1 cellular context compared by ENCODE assay signal in the genomic region with DNA sequence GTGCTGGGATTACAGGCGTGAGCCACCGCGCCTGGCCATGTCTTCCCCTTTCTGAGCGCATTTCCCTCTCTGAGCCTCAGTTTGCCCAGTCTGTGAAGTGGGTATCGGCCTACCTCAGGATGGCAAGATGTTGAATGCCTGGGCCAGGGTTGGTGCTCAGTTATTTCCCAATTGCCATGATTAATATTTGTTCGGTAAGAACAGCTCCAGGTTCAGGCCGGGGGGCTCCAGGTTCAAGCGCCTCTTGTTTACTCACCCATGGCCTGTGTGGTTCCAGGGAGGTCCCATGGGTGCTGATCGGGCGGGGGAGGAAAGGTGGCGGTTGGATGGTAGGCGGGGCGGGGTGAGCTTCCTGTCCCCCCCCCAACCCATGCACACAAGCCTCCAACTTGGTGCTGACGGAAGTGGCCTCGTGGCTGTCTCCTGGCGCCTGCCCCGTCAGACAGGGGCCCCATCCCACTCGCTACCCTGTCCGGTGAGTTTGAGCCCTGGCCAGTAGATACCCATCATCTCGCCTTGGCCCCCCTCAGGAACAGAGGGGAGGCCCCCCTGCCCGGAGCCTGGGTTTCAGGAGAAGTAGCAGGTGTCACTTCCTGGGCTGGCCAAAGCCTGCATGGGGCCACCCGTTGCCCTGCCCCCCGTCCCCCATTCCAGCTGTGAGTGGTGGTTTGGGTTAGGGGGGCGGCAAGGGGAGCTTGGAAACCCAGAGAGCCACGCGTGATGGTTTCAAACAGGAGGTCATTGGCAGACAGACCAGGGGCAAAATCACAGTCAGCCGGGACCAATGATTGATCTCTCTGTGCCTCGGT.
TF ChIP-seq lines count a peak whose summit lies in the region.

A gene with protein sequence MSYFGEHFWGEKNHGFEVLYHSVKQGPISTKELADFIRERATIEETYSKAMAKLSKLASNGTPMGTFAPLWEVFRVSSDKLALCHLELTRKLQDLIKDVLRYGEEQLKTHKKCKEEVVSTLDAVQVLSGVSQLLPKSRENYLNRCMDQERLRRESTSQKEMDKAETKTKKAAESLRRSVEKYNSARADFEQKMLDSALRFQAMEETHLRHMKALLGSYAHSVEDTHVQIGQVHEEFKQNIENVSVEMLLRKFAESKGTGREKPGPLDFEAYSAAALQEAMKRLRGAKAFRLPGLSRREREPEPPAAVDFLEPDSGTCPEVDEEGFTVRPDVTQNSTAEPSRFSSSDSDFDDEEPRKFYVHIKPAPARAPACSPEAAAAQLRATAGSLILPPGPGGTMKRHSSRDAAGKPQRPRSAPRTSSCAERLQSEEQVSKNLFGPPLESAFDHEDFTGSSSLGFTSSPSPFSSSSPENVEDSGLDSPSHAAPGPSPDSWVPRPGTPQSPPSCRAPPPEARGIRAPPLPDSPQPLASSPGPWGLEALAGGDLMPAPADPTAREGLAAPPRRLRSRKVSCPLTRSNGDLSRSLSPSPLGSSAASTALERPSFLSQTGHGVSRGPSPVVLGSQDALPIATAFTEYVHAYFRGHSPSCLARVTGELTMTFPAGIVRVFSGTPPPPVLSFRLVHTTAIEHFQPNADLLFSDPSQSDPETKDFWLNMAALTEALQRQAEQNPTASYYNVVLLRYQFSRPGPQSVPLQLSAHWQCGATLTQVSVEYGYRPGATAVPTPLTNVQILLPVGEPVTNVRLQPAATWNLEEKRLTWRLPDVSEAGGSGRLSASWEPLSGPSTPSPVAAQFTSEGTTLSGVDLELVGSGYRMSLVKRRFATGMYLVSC (plus strand): TSS at position 375 of the 809 bp plus-strand sequence. CDS start 3,688 bp downstream, outside the sequence.

TF ChIP-seq in K562, 482 proteins besides CTCF, POLR2A, EP300 and RAD21 (continued from another document and continues in another):
- TF ChIP-seq, protein P1, sequence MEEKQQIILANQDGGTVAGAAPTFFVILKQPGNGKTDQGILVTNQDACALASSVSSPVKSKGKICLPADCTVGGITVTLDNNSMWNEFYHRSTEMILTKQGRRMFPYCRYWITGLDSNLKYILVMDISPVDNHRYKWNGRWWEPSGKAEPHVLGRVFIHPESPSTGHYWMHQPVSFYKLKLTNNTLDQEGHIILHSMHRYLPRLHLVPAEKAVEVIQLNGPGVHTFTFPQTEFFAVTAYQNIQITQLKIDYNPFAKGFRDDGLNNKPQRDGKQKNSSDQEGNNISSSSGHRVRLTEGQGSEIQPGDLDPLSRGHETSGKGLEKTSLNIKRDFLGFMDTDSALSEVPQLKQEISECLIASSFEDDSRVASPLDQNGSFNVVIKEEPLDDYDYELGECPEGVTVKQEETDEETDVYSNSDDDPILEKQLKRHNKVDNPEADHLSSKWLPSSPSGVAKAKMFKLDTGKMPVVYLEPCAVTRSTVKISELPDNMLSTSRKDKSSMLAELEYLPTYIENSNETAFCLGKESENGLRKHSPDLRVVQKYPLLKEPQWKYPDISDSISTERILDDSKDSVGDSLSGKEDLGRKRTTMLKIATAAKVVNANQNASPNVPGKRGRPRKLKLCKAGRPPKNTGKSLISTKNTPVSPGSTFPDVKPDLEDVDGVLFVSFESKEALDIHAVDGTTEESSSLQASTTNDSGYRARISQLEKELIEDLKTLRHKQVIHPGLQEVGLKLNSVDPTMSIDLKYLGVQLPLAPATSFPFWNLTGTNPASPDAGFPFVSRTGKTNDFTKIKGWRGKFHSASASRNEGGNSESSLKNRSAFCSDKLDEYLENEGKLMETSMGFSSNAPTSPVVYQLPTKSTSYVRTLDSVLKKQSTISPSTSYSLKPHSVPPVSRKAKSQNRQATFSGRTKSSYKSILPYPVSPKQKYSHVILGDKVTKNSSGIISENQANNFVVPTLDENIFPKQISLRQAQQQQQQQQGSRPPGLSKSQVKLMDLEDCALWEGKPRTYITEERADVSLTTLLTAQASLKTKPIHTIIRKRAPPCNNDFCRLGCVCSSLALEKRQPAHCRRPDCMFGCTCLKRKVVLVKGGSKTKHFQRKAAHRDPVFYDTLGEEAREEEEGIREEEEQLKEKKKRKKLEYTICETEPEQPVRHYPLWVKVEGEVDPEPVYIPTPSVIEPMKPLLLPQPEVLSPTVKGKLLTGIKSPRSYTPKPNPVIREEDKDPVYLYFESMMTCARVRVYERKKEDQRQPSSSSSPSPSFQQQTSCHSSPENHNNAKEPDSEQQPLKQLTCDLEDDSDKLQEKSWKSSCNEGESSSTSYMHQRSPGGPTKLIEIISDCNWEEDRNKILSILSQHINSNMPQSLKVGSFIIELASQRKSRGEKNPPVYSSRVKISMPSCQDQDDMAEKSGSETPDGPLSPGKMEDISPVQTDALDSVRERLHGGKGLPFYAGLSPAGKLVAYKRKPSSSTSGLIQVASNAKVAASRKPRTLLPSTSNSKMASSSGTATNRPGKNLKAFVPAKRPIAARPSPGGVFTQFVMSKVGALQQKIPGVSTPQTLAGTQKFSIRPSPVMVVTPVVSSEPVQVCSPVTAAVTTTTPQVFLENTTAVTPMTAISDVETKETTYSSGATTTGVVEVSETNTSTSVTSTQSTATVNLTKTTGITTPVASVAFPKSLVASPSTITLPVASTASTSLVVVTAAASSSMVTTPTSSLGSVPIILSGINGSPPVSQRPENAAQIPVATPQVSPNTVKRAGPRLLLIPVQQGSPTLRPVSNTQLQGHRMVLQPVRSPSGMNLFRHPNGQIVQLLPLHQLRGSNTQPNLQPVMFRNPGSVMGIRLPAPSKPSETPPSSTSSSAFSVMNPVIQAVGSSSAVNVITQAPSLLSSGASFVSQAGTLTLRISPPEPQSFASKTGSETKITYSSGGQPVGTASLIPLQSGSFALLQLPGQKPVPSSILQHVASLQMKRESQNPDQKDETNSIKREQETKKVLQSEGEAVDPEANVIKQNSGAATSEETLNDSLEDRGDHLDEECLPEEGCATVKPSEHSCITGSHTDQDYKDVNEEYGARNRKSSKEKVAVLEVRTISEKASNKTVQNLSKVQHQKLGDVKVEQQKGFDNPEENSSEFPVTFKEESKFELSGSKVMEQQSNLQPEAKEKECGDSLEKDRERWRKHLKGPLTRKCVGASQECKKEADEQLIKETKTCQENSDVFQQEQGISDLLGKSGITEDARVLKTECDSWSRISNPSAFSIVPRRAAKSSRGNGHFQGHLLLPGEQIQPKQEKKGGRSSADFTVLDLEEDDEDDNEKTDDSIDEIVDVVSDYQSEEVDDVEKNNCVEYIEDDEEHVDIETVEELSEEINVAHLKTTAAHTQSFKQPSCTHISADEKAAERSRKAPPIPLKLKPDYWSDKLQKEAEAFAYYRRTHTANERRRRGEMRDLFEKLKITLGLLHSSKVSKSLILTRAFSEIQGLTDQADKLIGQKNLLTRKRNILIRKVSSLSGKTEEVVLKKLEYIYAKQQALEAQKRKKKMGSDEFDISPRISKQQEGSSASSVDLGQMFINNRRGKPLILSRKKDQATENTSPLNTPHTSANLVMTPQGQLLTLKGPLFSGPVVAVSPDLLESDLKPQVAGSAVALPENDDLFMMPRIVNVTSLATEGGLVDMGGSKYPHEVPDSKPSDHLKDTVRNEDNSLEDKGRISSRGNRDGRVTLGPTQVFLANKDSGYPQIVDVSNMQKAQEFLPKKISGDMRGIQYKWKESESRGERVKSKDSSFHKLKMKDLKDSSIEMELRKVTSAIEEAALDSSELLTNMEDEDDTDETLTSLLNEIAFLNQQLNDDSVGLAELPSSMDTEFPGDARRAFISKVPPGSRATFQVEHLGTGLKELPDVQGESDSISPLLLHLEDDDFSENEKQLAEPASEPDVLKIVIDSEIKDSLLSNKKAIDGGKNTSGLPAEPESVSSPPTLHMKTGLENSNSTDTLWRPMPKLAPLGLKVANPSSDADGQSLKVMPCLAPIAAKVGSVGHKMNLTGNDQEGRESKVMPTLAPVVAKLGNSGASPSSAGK (IDR thresholded peaks at IDR 0.05) = peak; percentile 87
- TF ChIP-seq, protein P2, sequence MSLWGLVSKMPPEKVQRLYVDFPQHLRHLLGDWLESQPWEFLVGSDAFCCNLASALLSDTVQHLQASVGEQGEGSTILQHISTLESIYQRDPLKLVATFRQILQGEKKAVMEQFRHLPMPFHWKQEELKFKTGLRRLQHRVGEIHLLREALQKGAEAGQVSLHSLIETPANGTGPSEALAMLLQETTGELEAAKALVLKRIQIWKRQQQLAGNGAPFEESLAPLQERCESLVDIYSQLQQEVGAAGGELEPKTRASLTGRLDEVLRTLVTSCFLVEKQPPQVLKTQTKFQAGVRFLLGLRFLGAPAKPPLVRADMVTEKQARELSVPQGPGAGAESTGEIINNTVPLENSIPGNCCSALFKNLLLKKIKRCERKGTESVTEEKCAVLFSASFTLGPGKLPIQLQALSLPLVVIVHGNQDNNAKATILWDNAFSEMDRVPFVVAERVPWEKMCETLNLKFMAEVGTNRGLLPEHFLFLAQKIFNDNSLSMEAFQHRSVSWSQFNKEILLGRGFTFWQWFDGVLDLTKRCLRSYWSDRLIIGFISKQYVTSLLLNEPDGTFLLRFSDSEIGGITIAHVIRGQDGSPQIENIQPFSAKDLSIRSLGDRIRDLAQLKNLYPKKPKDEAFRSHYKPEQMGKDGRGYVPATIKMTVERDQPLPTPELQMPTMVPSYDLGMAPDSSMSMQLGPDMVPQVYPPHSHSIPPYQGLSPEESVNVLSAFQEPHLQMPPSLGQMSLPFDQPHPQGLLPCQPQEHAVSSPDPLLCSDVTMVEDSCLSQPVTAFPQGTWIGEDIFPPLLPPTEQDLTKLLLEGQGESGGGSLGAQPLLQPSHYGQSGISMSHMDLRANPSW (CRISPR knock-in tag; IDR thresholded peaks at IDR 0.05) = no peak
- TF ChIP-seq, protein P3, sequence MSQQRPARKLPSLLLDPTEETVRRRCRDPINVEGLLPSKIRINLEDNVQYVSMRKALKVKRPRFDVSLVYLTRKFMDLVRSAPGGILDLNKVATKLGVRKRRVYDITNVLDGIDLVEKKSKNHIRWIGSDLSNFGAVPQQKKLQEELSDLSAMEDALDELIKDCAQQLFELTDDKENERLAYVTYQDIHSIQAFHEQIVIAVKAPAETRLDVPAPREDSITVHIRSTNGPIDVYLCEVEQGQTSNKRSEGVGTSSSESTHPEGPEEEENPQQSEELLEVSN (IDR thresholded peaks at IDR 0.05; ENCODE audit: borderline replicate concordance in 1 of 2, extremely low read depth in 1 of 2, insufficient read depth in 1 of 2, insufficient read length in 1 of 2, low read depth in 1 of 2, low read length in 1 of 2, poor library complexity in 1 of 2, severe bottlenecking in 1 of 2) = peak; percentile 59 to 63
- TF ChIP-seq BCOR (IDR thresholded peaks at IDR 0.05) = peak; percentile 100
- TF ChIP-seq ZNF24 (IDR thresholded peaks at IDR 0.05) = no peak; the same call in none of the 2 replicates
- no peak; the same call in 1 of the 2 replicates for TF ChIP-seq ZBTB1 (CRISPR knock-in tag; IDR thresholded peaks at IDR 0.05; ENCODE audit: borderline replicate concordance, low read depth)
- 0 out of 2 replicates have a peak, but pooled peaks have one; percentile 35 for TF ChIP-seq LARP7 (IDR thresholded peaks at IDR 0.05)
- TF ChIP-seq MBD2 (IDR thresholded peaks at IDR 0.05; ENCODE audit: borderline replicate concordance, low read depth) = peak; percentile 46; the same call in 1 of the 2 replicates
- TF ChIP-seq ATF7 (IDR thresholded peaks at IDR 0.05) = peak; percentile 39
- TF ChIP-seq ELF2 (CRISPR knock-in tag; IDR thresholded peaks at IDR 0.05) = 0 out of 2 replicates have a peak, but pooled peaks have one; percentile 63
- TF ChIP-seq, protein P4, sequence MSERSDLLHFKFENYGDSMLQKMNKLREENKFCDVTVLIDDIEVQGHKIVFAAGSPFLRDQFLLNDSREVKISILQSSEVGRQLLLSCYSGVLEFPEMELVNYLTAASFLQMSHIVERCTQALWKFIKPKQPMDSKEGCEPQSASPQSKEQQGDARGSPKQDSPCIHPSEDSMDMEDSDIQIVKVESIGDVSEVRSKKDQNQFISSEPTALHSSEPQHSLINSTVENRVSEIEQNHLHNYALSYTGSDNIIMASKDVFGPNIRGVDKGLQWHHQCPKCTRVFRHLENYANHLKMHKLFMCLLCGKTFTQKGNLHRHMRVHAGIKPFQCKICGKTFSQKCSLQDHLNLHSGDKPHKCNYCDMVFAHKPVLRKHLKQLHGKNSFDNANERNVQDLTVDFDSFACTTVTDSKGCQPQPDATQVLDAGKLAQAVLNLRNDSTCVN (CRISPR knock-in tag; IDR thresholded peaks at IDR 0.05) = no peak
- TF ChIP-seq SETDB1 (IDR thresholded peaks at IDR 0.05; ENCODE audit: low read length) = no peak
- no peak for TF ChIP-seq CHCHD3 (CRISPR knock-in tag; IDR thresholded peaks at IDR 0.05)
- TF ChIP-seq NFXL1 (CRISPR knock-in tag; IDR thresholded peaks at IDR 0.05) = no peak
- TF ChIP-seq ZBTB17 (CRISPR knock-in tag; IDR thresholded peaks at IDR 0.05) = peak; percentile 15
- peak; percentile 91 for TF ChIP-seq RBFOX2 (IDR thresholded peaks at IDR 0.05; ENCODE audit: low read depth, low read length)
- TF ChIP-seq ZNF140 (CRISPR knock-in tag; IDR thresholded peaks at IDR 0.05) = no peak
- TF ChIP-seq ILK (tag; IDR thresholded peaks at IDR 0.05; ENCODE audit: borderline replicate concordance, low read depth) = no peak
- TF ChIP-seq HNRNPH1 (optimal IDR thresholded peaks at IDR 0.05; ENCODE audit: low read depth, low read length) = no peak
- peak; percentile 72; the same call in 1 of the 2 replicates for TF ChIP-seq FOXK1 (CRISPR knock-in tag; IDR thresholded peaks at IDR 0.05; ENCODE audit: borderline replicate concordance)
- no peak for TF ChIP-seq PPARD (CRISPR knock-in tag; IDR thresholded peaks at IDR 0.05)
- TF ChIP-seq ZNF695 (CRISPR knock-in tag; IDR thresholded peaks at IDR 0.05) = peak; percentile 11; the same call in 1 of the 2 replicates
- 0 out of 2 replicates have a peak, but pooled peaks have one; percentile 41 for TF ChIP-seq KDM2B (CRISPR knock-in tag; IDR thresholded peaks at IDR 0.05)
- TF ChIP-seq ZNF76 (CRISPR knock-in tag; IDR thresholded peaks at IDR 0.05; ENCODE audit: borderline replicate concordance) = no peak
- TF ChIP-seq, protein P5, sequence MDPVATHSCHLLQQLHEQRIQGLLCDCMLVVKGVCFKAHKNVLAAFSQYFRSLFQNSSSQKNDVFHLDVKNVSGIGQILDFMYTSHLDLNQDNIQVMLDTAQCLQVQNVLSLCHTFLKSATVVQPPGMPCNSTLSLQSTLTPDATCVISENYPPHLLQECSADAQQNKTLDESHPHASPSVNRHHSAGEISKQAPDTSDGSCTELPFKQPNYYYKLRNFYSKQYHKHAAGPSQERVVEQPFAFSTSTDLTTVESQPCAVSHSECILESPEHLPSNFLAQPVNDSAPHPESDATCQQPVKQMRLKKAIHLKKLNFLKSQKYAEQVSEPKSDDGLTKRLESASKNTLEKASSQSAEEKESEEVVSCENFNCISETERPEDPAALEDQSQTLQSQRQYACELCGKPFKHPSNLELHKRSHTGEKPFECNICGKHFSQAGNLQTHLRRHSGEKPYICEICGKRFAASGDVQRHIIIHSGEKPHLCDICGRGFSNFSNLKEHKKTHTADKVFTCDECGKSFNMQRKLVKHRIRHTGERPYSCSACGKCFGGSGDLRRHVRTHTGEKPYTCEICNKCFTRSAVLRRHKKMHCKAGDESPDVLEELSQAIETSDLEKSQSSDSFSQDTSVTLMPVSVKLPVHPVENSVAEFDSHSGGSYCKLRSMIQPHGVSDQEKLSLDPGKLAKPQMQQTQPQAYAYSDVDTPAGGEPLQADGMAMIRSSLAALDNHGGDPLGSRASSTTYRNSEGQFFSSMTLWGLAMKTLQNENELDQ (CRISPR knock-in tag; IDR thresholded peaks at IDR 0.05; ENCODE audit: borderline replicate concordance) = no peak
